In genomic region chr6:158787395-158787794, GRCh38 we compare ENCODE assay signal across 25 cellular contexts. TPM values are rescaled to one million over a fixed set of nuclear protein-coding genes. Genes with fewer than 3 reads are reported as not detected.
DNase-seq lines count a peak whose midpoint lies in the region; ATAC-seq, FAIRE-seq and TF ChIP-seq lines count a peak whose summit lies in the region.
"Had no signal": no experiment of that assay in that cellular context is flagged by ENCODE, and none has a peak within 500 bp of the region (broad histone marks: within the 10 kb centered on the region; RNA-seq: fewer than 3 reads in every experiment).

No MANE protein-coding gene starts in this region.

- peaks cover 8% of the 10 kb centered on the region for H3K9me1 ChIP-seq in keratinocyte (ENCODE audit: control insufficient read depth, extremely low read depth, insufficient read depth, low read length)

- no peak overlapping the region for H3K4me3 ChIP-seq in RWPE2 (ENCODE audit: severe bottlenecking)
- H3K4me3 ChIP-seq in keratinocyte (ENCODE audit: control insufficient read depth in 2 of 3, extremely low read depth in 1 of 3, insufficient read depth in 2 of 3, low read depth in 1 of 3, low read length in 3 of 3) = no peak overlapping the region
- H3K4me3 ChIP-seq: left lung, right lobe of liver, SJCRH30, tibial nerve had no signal

- peak overlapping the region; percentile 47 for H3K4me2 ChIP-seq in keratinocyte (ENCODE audit: control insufficient read depth, extremely low read depth, insufficient read depth, low read depth, low read length)

- TF ChIP-seq CTCF in RWPE2 (IDR thresholded peaks at IDR 0.05; ENCODE audit: poor library complexity, severe bottlenecking) (no peak), keratinocyte (optimal IDR thresholded peaks at IDR 0.05 in 1 of 3, IDR thresholded peaks at IDR 0.05 in 1 of 3, conservative IDR thresholded peaks at IDR 0.05 in 1 of 3; ENCODE audit: extremely low read depth in 1 of 3, insufficient read depth in 2 of 3, low read length in 3 of 3) (no peak)

- no peaks in the 10 kb centered on the region for H4K20me1 ChIP-seq in keratinocyte (ENCODE audit: control insufficient read depth, extremely low read depth, insufficient read depth, low read length)

- H3K27ac Mint-ChIP-seq in T-helper 2 cell treated with Interferon-gamma antibody and Interleukin-4, amounts not matched to agents 5 μg/mL and 100 μg/mL, for 36 hours = peak overlapping the region; percentile 45
- H3K27ac Mint-ChIP-seq in stimulated activated memory B cell treated with anti-CD40 and anti-IgM and Interleukin-4, amounts not matched to agents 10 μg/mL and 1 μg/mL and 100 μg/mL, for 72 hours = peak overlapping the region; percentile 60
- H3K27ac Mint-ChIP-seq: activated T-helper 2 cell treated with anti-CD3 and anti-CD28 coated beads, Interferon-gamma antibody, Interleukin-2, Interleukin-4, amounts not matched to agents 10 μg/mL and 5 μg/mL and 100 μg/mL, durations not matched to agents 14 hours and 24 hours and 36 hours had no signal

- no peak for FAIRE-seq in keratinocyte (lab: Jason Lieb, UNC)
- FAIRE-seq: bronchial epithelial cell, D721Med, frontal cortex had no signal

- H3K4me1 Mint-ChIP-seq in T-helper 2 cell treated with Interferon-gamma antibody and Interleukin-4, amounts not matched to agents 5 μg/mL and 100 μg/mL, for 36 hours (ENCODE audit: low read depth) = peaks cover 35% of the 10 kb centered on the region
- peaks cover 46% of the 10 kb centered on the region for H3K4me1 Mint-ChIP-seq in stimulated activated memory B cell treated with anti-CD40 and anti-IgM and Interleukin-4, amounts not matched to agents 10 μg/mL and 1 μg/mL and 100 μg/mL, for 72 hours

- no peak overlapping the region for H3K9ac ChIP-seq in keratinocyte (ENCODE audit: control insufficient read depth, extremely low read depth, insufficient read depth, low read length)

- no peaks in the 10 kb centered on the region for H3K27me3 Mint-ChIP-seq in T-helper 2 cell treated with Interferon-gamma antibody and Interleukin-4, amounts not matched to agents 5 μg/mL and 100 μg/mL, for 36 hours (ENCODE audit: low read depth)
- H3K27me3 Mint-ChIP-seq in stimulated activated memory B cell treated with anti-CD40 and anti-IgM and Interleukin-4, amounts not matched to agents 10 μg/mL and 1 μg/mL and 100 μg/mL, for 72 hours = no peaks in the 10 kb centered on the region

- no peaks in the 10 kb centered on the region for H3K9me3 Mint-ChIP-seq in T-helper 2 cell treated with Interferon-gamma antibody and Interleukin-4, amounts not matched to agents 5 μg/mL and 100 μg/mL, for 36 hours
- H3K9me3 Mint-ChIP-seq in stimulated activated memory B cell treated with anti-CD40 and anti-IgM and Interleukin-4, amounts not matched to agents 10 μg/mL and 1 μg/mL and 100 μg/mL, for 72 hours = no peaks in the 10 kb centered on the region
- H3K9me3 Mint-ChIP-seq: activated T-helper 2 cell treated with anti-CD3 and anti-CD28 coated beads, Interferon-gamma antibody, Interleukin-2, Interleukin-4, amounts not matched to agents 10 μg/mL and 5 μg/mL and 100 μg/mL, durations not matched to agents 14 hours and 24 hours and 36 hours; H9; T-helper 1 cell treated with Interleukin-12 subunit alpha and Interleukin-12 subunit beta and Interleukin-4 antibody, amounts not matched to agents 30 μg/mL and 1 μg/mL, for 36 hours had no signal

- no peaks in the 10 kb centered on the region for H3K27me3 ChIP-seq in RWPE2 (ENCODE audit: insufficient read depth, poor library complexity, severe bottlenecking)
- H3K27me3 ChIP-seq in keratinocyte (ENCODE audit: control insufficient read depth, extremely low read depth, insufficient read depth, low read length) = no peaks in the 10 kb centered on the region
- H3K27me3 ChIP-seq: left lung, right lobe of liver, SJCRH30, tibial nerve had no signal

- dilution Hi-C loops in keratinocyte (cut with MboI; ENCODE audit: extremely low pct_ligation_motif_present, low sequenced_read_pairs) = no loop called here

- no peak overlapping the region for H2AFZ ChIP-seq in keratinocyte (ENCODE audit: control insufficient read depth, low read length)

- H3K4me1 ChIP-seq in RWPE2 (ENCODE audit: insufficient read depth, poor library complexity, severe bottlenecking) (peaks cover 35% of the 10 kb centered on the region), keratinocyte (ENCODE audit: control insufficient read depth, extremely low read depth, insufficient read depth, low read length) (peaks cover 73% of the 10 kb centered on the region)
- H3K4me1 ChIP-seq: SJCRH30 had no signal

- ATAC-seq in RWPE2 (ENCODE audit: low read depth) = no peak
- ATAC-seq in stimulated activated memory B cell treated with anti-CD40 and anti-IgM and Interleukin-4, amounts not matched to agents 10 μg/mL and 1 μg/mL and 100 μg/mL, for 72 hours = no peak
- no peak for ATAC-seq in GM19397 (IDR thresholded peaks at IDR 0.05; ENCODE audit: unreplicated experiment)
- ATAC-seq: left lung had no signal

- H3K27ac ChIP-seq in RWPE2 (ENCODE audit: poor library complexity, severe bottlenecking) (peak overlapping the region; percentile 92), keratinocyte (ENCODE audit: control insufficient read depth, insufficient read depth, low read length) (peak overlapping the region; percentile 63)
- H3K27ac ChIP-seq: 22Rv1, left lung, SJCRH30, tibial nerve had no signal

- H3K9me3 ChIP-seq in RWPE2 (ENCODE audit: severe bottlenecking) (no peaks in the 10 kb centered on the region), keratinocyte (ENCODE audit: control insufficient read depth, low read depth, low read length) (no peaks in the 10 kb centered on the region)
- H3K9me3 ChIP-seq: left lung, right lobe of liver, SJCRH30, tibial nerve had no signal

- no peak for DNase-seq in T-helper 2 cell treated with Interferon-gamma antibody and Interleukin-4, amounts not matched to agents 5 μg/mL and 100 μg/mL, for 36 hours (ENCODE audit: low spot score)
- DNase-seq in T-helper 2 cell = no peak
- no peak for DNase-seq in RWPE2 (ENCODE audit: low spot score)
- no peak for DNase-seq in keratinocyte (ENCODE audit: low read depth, low spot score)
- DNase-seq in ecto neural progenitor cell (ENCODE audit: low spot score) = no peak
- no peak for DNase-seq in activated CD4-positive, alpha-beta T cell treated with anti-CD3 and anti-CD28 coated beads for 48 hours
- DNase-seq: AML-193; dermis blood vessel endothelial cell; H9; IMR-90; left lung; NCI-H1417 treated with DMSO at 0.1 percent for 48 hours; NCI-H526 treated with DMSO at 0.1 percent for 48 hours; right lobe of liver; SJCRH30; stimulated activated naive CD4-positive, alpha-beta T cell had no signal

- peaks cover 69% of the 10 kb centered on the region for H3K36me3 Mint-ChIP-seq in T-helper 2 cell treated with Interferon-gamma antibody and Interleukin-4, amounts not matched to agents 5 μg/mL and 100 μg/mL, for 36 hours (ENCODE audit: low read depth)
- H3K36me3 Mint-ChIP-seq in stimulated activated memory B cell treated with anti-CD40 and anti-IgM and Interleukin-4, amounts not matched to agents 10 μg/mL and 1 μg/mL and 100 μg/mL, for 72 hours = peaks cover 68% of the 10 kb centered on the region

- peaks cover 64% of the 10 kb centered on the region for H3K79me2 ChIP-seq in keratinocyte (ENCODE audit: control insufficient read depth, insufficient read depth, low read length)

- H3K4me3 Mint-ChIP-seq in T-helper 2 cell treated with Interferon-gamma antibody and Interleukin-4, amounts not matched to agents 5 μg/mL and 100 μg/mL, for 36 hours = no peak overlapping the region
- no peak overlapping the region for H3K4me3 Mint-ChIP-seq in stimulated activated memory B cell treated with anti-CD40 and anti-IgM and Interleukin-4, amounts not matched to agents 10 μg/mL and 1 μg/mL and 100 μg/mL, for 72 hours
- H3K4me3 Mint-ChIP-seq: H9; T-helper 1 cell treated with Interleukin-12 subunit alpha and Interleukin-12 subunit beta and Interleukin-4 antibody, amounts not matched to agents 30 μg/mL and 1 μg/mL, for 36 hours had no signal

- H3K36me3 ChIP-seq in RWPE2 (ENCODE audit: low read depth) = peaks cover 94% of the 10 kb centered on the region
- H3K36me3 ChIP-seq in keratinocyte (ENCODE audit: control insufficient read depth in 2 of 2, extremely low read depth in 1 of 2, insufficient read depth in 2 of 2, low read length in 2 of 2) = peaks cover 40 to 52% of the 10 kb centered on the region in 2 experiments

RNA-seq across cellular contexts. Expression of gene EZR, which starts 31.8 kb away (rescaled TPM):
- polyA plus RNA-seq in keratinocyte = 261 to 315 TPM (median 277 TPM) in 3 replicates
- polyA plus RNA-seq in keratinocyte (2011; ENCODE audit: low read depth) = 132 TPM
- 255 and 263 TPM in 2 replicates for polyA plus RNA-seq in keratinocyte (2011; cell fraction: cytosol; rRNA removed)
- 396 and 431 TPM in 2 replicates for polyA plus RNA-seq in keratinocyte (2011; cell fraction: nucleus; rRNA removed)
- 252 and 297 TPM in 2 replicates for polyA plus RNA-seq in keratinocyte (2012; ENCODE audit: low replicate concordance)
- 201 to 226 TPM (median 219 TPM) in 3 replicates for polyA minus RNA-seq in keratinocyte
- polyA minus RNA-seq in keratinocyte (2011; cell fraction: cytosol; rRNA and poly(A)+ RNA removed) = 188 TPM
- 136 and 235 TPM in 2 replicates for polyA minus RNA-seq in keratinocyte (2011; cell fraction: nucleus; rRNA and poly(A)+ RNA removed)
